Comparison of ENCODE assay signal across 8 cellular contexts in the genomic region with DNA sequence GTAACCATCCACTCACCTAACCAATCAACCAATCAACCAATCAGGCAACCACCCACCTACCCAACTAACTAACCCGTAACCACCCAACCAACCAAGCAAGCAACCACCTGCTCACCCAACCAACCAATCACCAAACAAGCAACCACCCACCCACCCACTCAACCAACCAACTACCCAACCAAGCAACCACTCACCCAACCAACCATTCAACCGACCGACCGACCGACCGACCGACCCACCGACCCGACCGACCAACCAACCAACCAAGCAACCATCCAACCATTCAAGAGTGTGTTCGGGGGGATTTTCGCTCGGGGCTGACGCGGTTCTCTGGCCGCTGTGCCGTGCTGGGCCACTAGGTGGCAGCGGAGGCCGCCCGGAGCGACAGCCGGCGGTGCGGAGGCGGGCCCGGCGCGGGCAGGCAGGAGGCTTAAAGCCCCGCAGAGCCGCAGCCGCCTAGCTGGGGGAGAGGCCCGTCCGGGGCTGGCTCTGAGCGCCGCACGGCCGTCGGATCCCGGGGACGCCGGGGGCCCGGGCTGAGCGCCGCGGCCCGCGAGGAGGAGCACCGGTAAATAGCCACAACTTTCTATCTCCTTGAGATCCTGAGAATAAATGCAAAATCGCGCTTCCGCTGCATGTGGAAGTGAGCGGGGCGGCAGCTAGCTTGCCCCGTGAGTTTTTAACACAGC. TPM values are rescaled to one million over a fixed set of nuclear protein-coding genes. Genes with fewer than 3 reads are reported as not detected.
DNase-seq lines count a peak whose midpoint lies in the region; ATAC-seq and TF ChIP-seq lines count a peak whose summit lies in the region.

A gene (plus strand): TSS at position 443 of the 689 bp plus-strand sequence. CDS start 1,617 bp downstream, outside the sequence.

- WGBS in gastroesophageal sphincter (ENCODE audit: low coverage in 1 of 2), 2 donors, result 17 to 19% methylated on average over 7 to 8 of the region's 54 CpGs
- 2 to 5% (median 3%) methylated on average over 49 to 54 of the region's 54 CpGs for WGBS in ovary, 3 donors
- WGBS in thymus, result 4% methylated on average over 54 of the region's 54 CpGs

- ATAC-seq in CD4-positive, CD25-positive, alpha-beta regulatory T cell (ENCODE audit: low read depth in 2 of 2), result peak; percentile 90 to 91
- ATAC-seq in GM19351 (IDR thresholded peaks at IDR 0.05; ENCODE audit: unreplicated experiment) (peak; percentile 87), HG03460 (IDR thresholded peaks at IDR 0.05; ENCODE audit: unreplicated experiment) (peak; percentile 89), gastroesophageal sphincter (peak; percentile 83)

- no peak for TF ChIP-seq EP300 in gastroesophageal sphincter (IDR thresholded peaks at IDR 0.05)
- no peak for TF ChIP-seq EP300 in ovary (IDR thresholded peaks at IDR 0.05)

- POLR2A ChIA-PET in RWPE1 (lab: Yijun Ruan, JAX; ENCODE audit: low non-redundant PET), result no interaction called here

- peak within 1 kb of the TSS in 3 of 4 donors; percentile 66 to 72 (median 70) for H3K4me3 Mint-ChIP-seq in CD4-positive, CD25-positive, alpha-beta regulatory T cell

- CTCF ChIA-PET in RWPE1 (lab: Yijun Ruan, JAX), result interaction anchor here (0.5 to 1.0 kb wide), 3 partner anchors 11 to 418 kb away, joined by 3 to 5 read pairs (median 4); a partner anchor contains a TSS

- peaks cover 0 to 12% (median 5%) of the 10 kb centered on the region in 4 donors for H3K4me1 Mint-ChIP-seq in CD4-positive, CD25-positive, alpha-beta regulatory T cell

- H3K36me3 ChIP-seq in CD4-positive, CD25-positive, alpha-beta regulatory T cell (ENCODE audit: control insufficient read depth, insufficient read depth, low read length), result no peaks in the 10 kb centered on the region
- H3K36me3 ChIP-seq in gastroesophageal sphincter, result no peaks in the 10 kb centered on the region
- H3K36me3 ChIP-seq in ovary, result no peaks in the 10 kb centered on the region
- no peaks in the 10 kb centered on the region for H3K36me3 ChIP-seq in thymus (ENCODE audit: control insufficient read depth, insufficient read depth)

- intact Hi-C loops in ovary (cut with DNase I), result no loop called here

- H3K27me3 ChIP-seq in CD4-positive, CD25-positive, alpha-beta regulatory T cell (ENCODE audit: control insufficient read depth, insufficient read depth, low read length), result peaks cover 9% of the 10 kb centered on the region
- H3K27me3 ChIP-seq in gastroesophageal sphincter (peaks cover 70% of the 10 kb centered on the region), ovary (no peaks in the 10 kb centered on the region), thymus (ENCODE audit: control insufficient read depth, insufficient read depth) (peaks cover 6% of the 10 kb centered on the region)

- no peak within 1 kb of the TSS for H3K27ac ChIP-seq in CD4-positive, CD25-positive, alpha-beta regulatory T cell (ENCODE audit: insufficient read depth, low read length, poor library complexity, severe bottlenecking)
- H3K27ac ChIP-seq in RWPE1, result no peak within 1 kb of the TSS
- no peak within 1 kb of the TSS for H3K27ac ChIP-seq in gastroesophageal sphincter
- no peak within 1 kb of the TSS for H3K27ac ChIP-seq in ovary
- no peak within 1 kb of the TSS for H3K27ac ChIP-seq in thymus (ENCODE audit: low read depth)

- DNase-seq in CD4-positive, CD25-positive, alpha-beta regulatory T cell, result peak; percentile 44 to 62 (median 59)
- DNase-seq in RWPE1 (ENCODE audit: low spot score) (peak; percentile 61), ovary (peak; percentile 33 to 73 (median 43))
- peak; percentile 90 for DNase-seq in activated effector memory CD4-positive, alpha-beta T cell treated with anti-CD3 and anti-CD28 coated beads, Interleukin-2, amount 50 U/mL, for 16 hours

- H3K4me1 ChIP-seq in CD4-positive, CD25-positive, alpha-beta regulatory T cell (ENCODE audit: control insufficient read depth, insufficient read depth, low read length, poor library complexity, severe bottlenecking), result peaks cover 10% of the 10 kb centered on the region
- H3K4me1 ChIP-seq in gastroesophageal sphincter (peaks cover 0 to 9% (median 0%) of the 10 kb centered on the region in 3 donors), ovary (ENCODE audit: insufficient read depth) (no peaks in the 10 kb centered on the region), thymus (ENCODE audit: control insufficient read depth, insufficient read depth, low read length) (peaks cover 5% of the 10 kb centered on the region)

- H3K27me3 Mint-ChIP-seq in CD4-positive, CD25-positive, alpha-beta regulatory T cell, result peaks cover 26% of the 10 kb centered on the region

- H3K9me3 ChIP-seq in CD4-positive, CD25-positive, alpha-beta regulatory T cell (ENCODE audit: control insufficient read depth in 2 of 2, low read length in 2 of 2), result no peaks in the 10 kb centered on the region
- no peaks in the 10 kb centered on the region for H3K9me3 ChIP-seq in gastroesophageal sphincter
- no peaks in the 10 kb centered on the region for H3K9me3 ChIP-seq in ovary
- no peaks in the 10 kb centered on the region for H3K9me3 ChIP-seq in thymus (ENCODE audit: control insufficient read depth)

- TF ChIP-seq POLR2A in gastroesophageal sphincter (IDR thresholded peaks at IDR 0.05) (no peak), ovary (IDR thresholded peaks at IDR 0.05) (no peak)

- no peak within 1 kb of the TSS for H3K27ac Mint-ChIP-seq in CD4-positive, CD25-positive, alpha-beta regulatory T cell

- H3K9me3 Mint-ChIP-seq in CD4-positive, CD25-positive, alpha-beta regulatory T cell, result peaks cover 0 to 8% (median 0%) of the 10 kb centered on the region in 7 donors

- H3K36me3 Mint-ChIP-seq in CD4-positive, CD25-positive, alpha-beta regulatory T cell, result no peaks in the 10 kb centered on the region

- peak; percentile 94 for TF ChIP-seq CTCF in RWPE1 (conservative IDR thresholded peaks at IDR 0.05; ENCODE audit: low read depth)
- TF ChIP-seq CTCF in gastroesophageal sphincter (IDR thresholded peaks at IDR 0.05), result peak; percentile 68 to 96 (median 90)
- peak; percentile 52 to 88 (median 77) for TF ChIP-seq CTCF in ovary (IDR thresholded peaks at IDR 0.05)

- H3K4me3 ChIP-seq in CD4-positive, CD25-positive, alpha-beta regulatory T cell (ENCODE audit: low read depth, low read length), result peak within 1 kb of the TSS; percentile 48
- peak within 1 kb of the TSS; percentile 15 to 51 for H3K4me3 ChIP-seq in gastroesophageal sphincter
- peak within 1 kb of the TSS; percentile 26 for H3K4me3 ChIP-seq in ovary
- H3K4me3 ChIP-seq in thymus (ENCODE audit: low read length), result peak within 1 kb of the TSS; percentile 44

RNA-seq across cellular contexts. Expression of the gene that starts here (rescaled TPM):
- not detected for total RNA-seq in CD4-positive, CD25-positive, alpha-beta regulatory T cell
- not detected for polyA plus RNA-seq in CD4-positive, CD25-positive, alpha-beta regulatory T cell
- not detected for total RNA-seq in gastroesophageal sphincter
- total RNA-seq in ovary, result not detected
- not detected for polyA plus RNA-seq in ovary
- polyA plus RNA-seq in thymus, result 0.27 TPM

Comparison
In these comparisons a context has a peak if more than half of its experiments do, and no peak if none do; other contexts are left out.
1. Peak in DNase-seq, ATAC-seq and H3K4me3 ChIP-seq in CD4-positive, CD25-positive, alpha-beta regulatory T cell; RNA of the gene not detected or under 1 TPM.
2. Peak in ATAC-seq and H3K4me3 ChIP-seq in gastroesophageal sphincter; RNA of the gene not detected or under 1 TPM.
3. Peak in DNase-seq and H3K4me3 ChIP-seq in ovary; RNA of the gene not detected or under 1 TPM.